In the genomic region with DNA sequence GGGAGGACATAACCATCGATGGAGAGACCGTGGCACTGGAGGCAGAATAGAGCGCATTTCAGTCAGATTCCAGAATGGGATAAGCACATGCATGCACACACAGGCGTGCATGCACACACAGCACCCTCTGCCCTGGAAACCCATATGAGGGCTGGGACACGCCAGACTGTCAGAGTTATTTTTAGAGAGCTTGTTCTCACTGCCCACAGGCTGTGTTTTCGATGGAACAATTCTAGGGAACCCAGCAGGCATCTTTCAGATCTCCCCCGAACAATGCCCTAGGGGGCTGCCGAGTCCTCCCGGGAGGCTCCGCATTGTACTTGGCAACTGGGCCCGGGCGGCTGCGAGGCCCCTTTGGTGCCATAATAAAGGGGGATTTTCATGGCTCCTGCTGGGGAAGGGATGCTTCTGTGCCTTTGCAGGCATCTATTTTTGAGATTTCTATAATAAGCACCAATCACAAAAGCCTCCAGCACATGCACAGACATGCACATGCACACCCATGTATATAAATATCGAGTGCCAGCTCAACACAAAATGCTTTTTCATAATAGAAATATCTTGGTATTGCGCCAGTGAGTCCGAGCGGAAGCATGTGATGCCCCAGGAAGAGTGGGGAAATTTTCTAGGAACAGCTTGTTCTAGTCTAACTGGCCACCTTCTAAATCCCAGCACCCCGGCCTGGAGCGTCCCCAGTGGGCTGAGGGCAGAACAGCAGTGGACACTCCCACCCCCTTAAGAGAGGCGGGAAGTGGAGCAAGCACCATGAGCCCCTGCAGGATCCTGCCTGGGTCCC, we compare ENCODE assay signal across 12 cellular contexts.
A peak's percentile ranks its signal among the peaks of the same experiment; 100 is the strongest.
DNase-seq lines count a peak whose midpoint lies in the region; ATAC-seq and TF ChIP-seq lines count a peak whose summit lies in the region.
"Had no signal": no experiment of that assay in that cellular context is flagged by ENCODE, and none has a peak within 500 bp of the region (broad histone marks: within the 10 kb centered on the region; RNA-seq: fewer than 3 reads in every experiment).

No MANE protein-coding gene starts in this region.

- TF ChIP-seq POLR2A in prostate gland (IDR thresholded peaks at IDR 0.05): no peak

- H3K4me3 ChIP-seq in AG10803 (ENCODE audit: low read length) (no peak overlapping the region), WERI-Rb-1 (ENCODE audit: low read depth, low read length) (no peak overlapping the region), fibroblast of mammary gland (ENCODE audit: control insufficient read depth, low read depth, low read length) (no peak overlapping the region), prostate gland (no peak overlapping the region), MG63 (no peak overlapping the region)
- H3K4me3 ChIP-seq: transverse colon had no signal

- WGBS in prostate gland: 30% methylated on average over 14 of the region's 20 CpGs

- no peak overlapping the region for H3K4me3 Mint-ChIP-seq in activated CD4-positive, alpha-beta T cell treated with anti-CD3 and anti-CD28 coated beads for 36 hours
- H3K4me3 Mint-ChIP-seq: CD4-positive, CD25-positive, alpha-beta regulatory T cell; natural killer cell treated with Interleukin-12 subunit alpha and Interleukin-12 subunit beta and Interleukin-15 and Interleukin-18, amount 100 ng/mL, for 72 hours had no signal

- H3K27me3 ChIP-seq in WERI-Rb-1 (ENCODE audit: insufficient read depth, low read depth, severe bottlenecking) (no peaks in the 10 kb centered on the region), prostate gland (replicated peaks; ENCODE audit: insufficient read depth) (no peaks in the 10 kb centered on the region), MG63 (no peaks in the 10 kb centered on the region)
- H3K27me3 ChIP-seq: transverse colon had no signal

- H3K9me3 Mint-ChIP-seq in activated CD4-positive, alpha-beta T cell treated with anti-CD3 and anti-CD28 coated beads for 36 hours (ENCODE audit: low read depth): no peaks in the 10 kb centered on the region
- H3K9me3 Mint-ChIP-seq: CD4-positive, CD25-positive, alpha-beta regulatory T cell; natural killer cell treated with Interleukin-12 subunit alpha and Interleukin-12 subunit beta and Interleukin-15 and Interleukin-18, amount 100 ng/mL, for 72 hours had no signal

- ATAC-seq in activated CD4-positive, alpha-beta T cell treated with anti-CD3 and anti-CD28 coated beads for 36 hours: no peak
- ATAC-seq in HG03439 (IDR thresholded peaks at IDR 0.05; ENCODE audit: unreplicated experiment): no peak
- ATAC-seq: natural killer cell treated with Interleukin-12 subunit alpha and Interleukin-12 subunit beta and Interleukin-15 and Interleukin-18, amount 100 ng/mL, for 72 hours had no signal

- peaks cover 3% of the 10 kb centered on the region; the same call in 1 of the 2 replicates for H3K36me3 ChIP-seq in WERI-Rb-1
- no peaks in the 10 kb centered on the region for H3K36me3 ChIP-seq in prostate gland
- no peaks in the 10 kb centered on the region for H3K36me3 ChIP-seq in MG63
- H3K36me3 ChIP-seq: transverse colon had no signal

- TF ChIP-seq CTCF in AG10803 (conservative IDR thresholded peaks at IDR 0.05; ENCODE audit: low read length): peak; percentile 41
- TF ChIP-seq CTCF in WERI-Rb-1 (IDR thresholded peaks at IDR 0.05; ENCODE audit: low read depth, low read length): peak; percentile 78
- TF ChIP-seq CTCF in fibroblast of mammary gland (conservative IDR thresholded peaks at IDR 0.05; ENCODE audit: control insufficient read depth, insufficient read depth, low read depth, low read length): peak; percentile 24
- TF ChIP-seq CTCF in prostate gland (IDR thresholded peaks at IDR 0.05): peak in 3 of 4 experiments; percentile 35 to 65 (median 60)

- H3K27ac ChIP-seq in WERI-Rb-1: peak overlapping the region; percentile 51
- H3K27ac ChIP-seq in prostate gland: peak overlapping the region; percentile 46 to 65

- no peak overlapping the region for H3K27ac Mint-ChIP-seq in activated CD4-positive, alpha-beta T cell treated with anti-CD3 and anti-CD28 coated beads for 36 hours
- H3K27ac Mint-ChIP-seq: natural killer cell treated with Interleukin-12 subunit alpha and Interleukin-12 subunit beta and Interleukin-15 and Interleukin-18, amount 100 ng/mL, for 72 hours had no signal

- no peaks in the 10 kb centered on the region for H3K4me1 ChIP-seq in prostate gland (replicated peaks)
- H3K4me1 ChIP-seq: transverse colon had no signal

- DNase-seq in AG10803 (ENCODE audit: low read depth) (peak; percentile 61), WERI-Rb-1 (peak; percentile 79), fibroblast of mammary gland (ENCODE audit: low read depth) (peak; percentile 50), prostate gland (ENCODE audit: low spot score) (peak; percentile 58), MG63 (no peak), NCI-H1092 treated with DMSO at 0.1 percent for 48 hours (lab: John Stamatoyannopoulos, UW) (no peak)
- no peak for DNase-seq in activated CD4-positive, alpha-beta T cell treated with anti-CD3 and anti-CD28 coated beads for 36 hours
- DNase-seq: CD4-positive, CD25-positive, alpha-beta regulatory T cell; NCI-H2107; transverse colon had no signal

- no peaks in the 10 kb centered on the region for H3K4me1 Mint-ChIP-seq in activated CD4-positive, alpha-beta T cell treated with anti-CD3 and anti-CD28 coated beads for 36 hours
- H3K4me1 Mint-ChIP-seq: CD4-positive, CD25-positive, alpha-beta regulatory T cell had no signal

- H3K27me3 Mint-ChIP-seq in activated CD4-positive, alpha-beta T cell treated with anti-CD3 and anti-CD28 coated beads for 36 hours: no peaks in the 10 kb centered on the region
- H3K27me3 Mint-ChIP-seq: CD4-positive, CD25-positive, alpha-beta regulatory T cell; natural killer cell treated with Interleukin-12 subunit alpha and Interleukin-12 subunit beta and Interleukin-15 and Interleukin-18, amount 100 ng/mL, for 72 hours had no signal

- POLR2A ChIA-PET in activated CD4-positive, alpha-beta T cell treated with anti-CD3 and anti-CD28 coated beads for 36 hours (lab: Charles Lee): no interaction called here

- CTCF ChIA-PET in activated CD4-positive, alpha-beta T cell treated with anti-CD3 and anti-CD28 coated beads for 36 hours (lab: Charles Lee): no interaction called here

- intact Hi-C loops in prostate gland (cut with DNase I): loop anchor here (5.0 to 10.0 kb wide), 2 partner anchors 471 to 503 kb away; partner anchors contain the start of gene CDKL5
- intact Hi-C loops in activated CD4-positive, alpha-beta T cell treated with anti-CD3 and anti-CD28 coated beads for 36 hours (cut with DNase I, micrococcal nuclease): no loop called here

- peaks cover 2% of the 10 kb centered on the region for H3K36me3 Mint-ChIP-seq in activated CD4-positive, alpha-beta T cell treated with anti-CD3 and anti-CD28 coated beads for 36 hours (ENCODE audit: low read depth)
- H3K36me3 Mint-ChIP-seq: CD4-positive, CD25-positive, alpha-beta regulatory T cell; natural killer cell treated with Interleukin-12 subunit alpha and Interleukin-12 subunit beta and Interleukin-15 and Interleukin-18, amount 100 ng/mL, for 72 hours had no signal

- H3K9me3 ChIP-seq in WERI-Rb-1 (ENCODE audit: severe bottlenecking) (no peaks in the 10 kb centered on the region), prostate gland (no peaks in the 10 kb centered on the region), MG63 (no peaks in the 10 kb centered on the region)
- H3K9me3 ChIP-seq: transverse colon had no signal

Comparison
In these comparisons a context has a peak if more than half of its experiments do, and no peak if none do; other contexts are left out.
1. DNase-seq: peak in AG10803 (single experiment), WERI-Rb-1 (single experiment), fibroblast of mammary gland (single experiment) and prostate gland (single experiment); none in activated CD4-positive, alpha-beta T cell treated with anti-CD3 and anti-CD28 coated beads for 36 hours (single experiment), MG63 (single experiment) and NCI-H1092 treated with DMSO at 0.1 percent for 48 hours (single experiment).
2. CTCF ChIP-seq: peak in every context shown above with its lines; median percentile 78 in WERI-Rb-1; 60 in prostate gland; 41 in AG10803; 24 in fibroblast of mammary gland.